15 cellular contexts compared by ENCODE assay signal in genomic region chr9:130414910-130415746, GRCh38. TPM values are rescaled to one million over a fixed set of nuclear protein-coding genes. Genes with fewer than 3 reads are reported as not detected.
DNase-seq lines count a peak whose midpoint lies in the region; ATAC-seq and TF ChIP-seq lines count a peak whose summit lies in the region.
"Had no signal": no experiment of that assay in that cellular context is flagged by ENCODE, and none has a peak within 500 bp of the region (broad histone marks: within the 10 kb centered on the region; RNA-seq: fewer than 3 reads in every experiment).

No MANE protein-coding gene starts in this region.

- no peaks in the 10 kb centered on the region for H3K4me1 Mint-ChIP-seq in WTC11
- H3K4me1 Mint-ChIP-seq: CD4-positive, alpha-beta memory T cell had no signal

- H3K9me3 ChIP-seq in adrenal gland (replicated peaks in 1 of 3), result no peaks in the 10 kb centered on the region

- DNase-seq in CD1c-positive myeloid dendritic cell (ENCODE audit: extremely low spot score), result peak; percentile 45
- peak; percentile 77 for DNase-seq in NCI-H2171 treated with DMSO at 0.1 percent for 48 hours (lab: John Stamatoyannopoulos, UW)
- DNase-seq in WTC11 (ENCODE audit: low spot score), result no peak
- DNase-seq in mucosa of gallbladder (ENCODE audit: low spot score), result peak; percentile 58
- no peak for DNase-seq in adrenal gland
- DNase-seq in activated CD4-positive, CD25-positive, alpha-beta regulatory T cell (lab: John Stamatoyannopoulos, UW), result no peak
- DNase-seq: AML-193; CD4-positive, alpha-beta memory T cell; NCI-H1436; NCI-H2029 treated with DMSO at 0.1 percent for 48 hours; NCI-H446; NCI-H748 treated with DMSO at 0.1 percent for 48 hours; Right ventricle myocardium superior had no signal

- CTCF ChIA-PET in WTC11 (lab: Charles Lee), result interaction anchor here (0.6 kb wide), 1 partner anchor 1493 kb away, joined by 4 read pairs; no protein-coding TSS in a partner anchor

- no peak for TF ChIP-seq CTCF in WTC11 (IDR thresholded peaks at IDR 0.05)
- TF ChIP-seq CTCF in adrenal gland (IDR thresholded peaks at IDR 0.05), result no peak

- H3K4me1 ChIP-seq in adrenal gland (replicated peaks in 1 of 2), result no peaks in the 10 kb centered on the region

- H3K27me3 Mint-ChIP-seq in WTC11 (ENCODE audit: low read depth), result no peaks in the 10 kb centered on the region

- no peak for ATAC-seq in WTC11
- no peak for ATAC-seq in GM21528 (IDR thresholded peaks at IDR 0.05; ENCODE audit: low FRiP score, unreplicated experiment)

- H3K4me3 ChIP-seq in adrenal gland, result no peak overlapping the region

- intact Hi-C loops in adrenal gland (cut with DNase I), result no loop called here

- no peak overlapping the region for H3K27ac Mint-ChIP-seq in WTC11
- H3K27ac Mint-ChIP-seq: CD4-positive, alpha-beta memory T cell had no signal

- TF ChIP-seq POLR2A in adrenal gland (IDR thresholded peaks at IDR 0.05), result no peak

- H3K9me3 Mint-ChIP-seq in WTC11, result peaks cover 9% of the 10 kb centered on the region
- H3K9me3 Mint-ChIP-seq: IgD-negative memory B cell had no signal

- H3K27ac ChIP-seq in adrenal gland, result no peak overlapping the region

- WGBS in adrenal gland, 4 donors, result 68 to 82% (median 75%) methylated on average over 10 to 11 of the region's 11 CpGs

- H3K27me3 ChIP-seq in adrenal gland, result no peaks in the 10 kb centered on the region

- no peaks in the 10 kb centered on the region for H3K36me3 ChIP-seq in adrenal gland (replicated peaks in 1 of 2)

- H3K36me3 Mint-ChIP-seq in WTC11, result peaks cover 9% of the 10 kb centered on the region
- H3K36me3 Mint-ChIP-seq: CD4-positive, alpha-beta memory T cell had no signal

- POLR2A ChIA-PET in WTC11 (lab: Charles Lee), result no interaction called here

- no peak overlapping the region for H3K4me3 Mint-ChIP-seq in WTC11
- H3K4me3 Mint-ChIP-seq: CD4-positive, alpha-beta memory T cell; IgD-negative memory B cell had no signal

TF ChIP-seq in WTC11, 78 proteins besides CTCF, POLR2A, EP300 and RAD21:
- TF ChIP-seq ZNF121 (CRISPR knock-in tag; IDR thresholded peaks at IDR 0.05) (0 out of 2 replicates have a peak, but pooled peaks have one; percentile 10), IRF2 (CRISPR knock-in tag; IDR thresholded peaks at IDR 0.05; ENCODE audit: borderline replicate concordance, low read depth) (no peak), STAT6 (CRISPR knock-in tag; conservative IDR thresholded peaks at IDR 0.05; ENCODE audit: low read depth) (no peak), ZNF423 (CRISPR knock-in tag; IDR thresholded peaks at IDR 0.05) (no peak), FOXK1 (CRISPR knock-in tag; IDR thresholded peaks at IDR 0.05) (no peak), ARID4B (CRISPR knock-in tag; IDR thresholded peaks at IDR 0.05; ENCODE audit: borderline replicate concordance) (no peak), ZNF317 (CRISPR knock-in tag; IDR thresholded peaks at IDR 0.05; ENCODE audit: borderline replicate concordance, low read depth) (no peak)
TF ChIP-seq in WTC11: peak in this region for 1.

RNA-seq across cellular contexts. Expression of gene ASS1, which starts 29.6 kb away (rescaled TPM):
- total RNA-seq in WTC11 (2021), result 71.0 to 95.7 TPM (median 74.2 TPM) in 3 replicates
- total RNA-seq in mucosa of gallbladder, result 166 TPM
- total RNA-seq in adrenal gland, result 100 to 1,000 TPM; 129 to 357 (median 232) TPM
- 100 to 1,000 TPM; 122 to 438 (median 433) TPM for polyA plus RNA-seq in adrenal gland
- total RNA-seq: CD4-positive, alpha-beta memory T cell had no signal
- polyA plus RNA-seq: CD4-positive, alpha-beta memory T cell; IgD-negative memory B cell had no signal

Comparison
In these comparisons a context has a peak if more than half of its experiments do, and no peak if none do; other contexts are left out.
1. DNase-seq: peak in CD1c-positive myeloid dendritic cell (single experiment), NCI-H2171 treated with DMSO at 0.1 percent for 48 hours (single experiment) and mucosa of gallbladder (single experiment); none in WTC11 (single experiment), adrenal gland (0 of 7) and activated CD4-positive, CD25-positive, alpha-beta regulatory T cell (0 of 4).